13 cellular contexts compared by ENCODE assay signal in the genomic region with DNA sequence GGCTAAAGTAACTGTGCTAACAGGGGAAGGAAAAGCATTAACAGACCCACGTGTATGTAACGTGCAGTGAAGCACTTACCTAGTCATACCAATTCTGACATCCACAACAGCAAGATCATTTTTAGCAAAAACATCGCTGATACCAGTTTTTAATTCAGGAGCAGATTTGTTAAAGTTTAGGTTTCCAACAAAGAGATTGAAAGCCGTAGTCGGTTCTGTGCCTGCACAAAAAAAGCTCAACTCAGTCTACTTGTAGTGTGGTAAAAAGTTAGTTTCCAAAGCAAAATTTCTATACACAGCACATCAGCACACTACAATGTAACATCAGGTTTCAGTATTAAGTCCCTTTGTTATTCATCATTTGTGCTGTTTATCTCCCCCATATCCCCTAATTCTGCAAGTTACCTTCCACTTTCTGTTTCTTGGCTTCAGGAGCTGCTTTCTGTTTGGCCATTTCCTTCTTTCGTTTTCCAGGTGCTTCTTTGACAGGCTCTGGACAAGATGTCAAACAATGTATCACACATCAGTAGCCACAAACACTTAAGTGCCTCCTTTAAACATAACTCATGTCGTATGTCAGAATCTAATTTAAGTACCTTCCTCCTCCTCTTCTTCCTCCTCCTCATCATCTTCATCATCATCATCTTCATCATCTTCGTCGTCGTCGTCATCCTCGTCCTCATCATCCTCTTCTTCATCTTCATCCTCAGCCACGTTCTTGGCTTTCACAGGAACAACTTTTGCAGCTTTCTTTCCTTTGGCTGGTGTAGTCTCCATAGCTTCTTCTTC. TPM values are rescaled to one million over a fixed set of nuclear protein-coding genes. Genes with fewer than 3 reads are reported as not detected.
DNase-seq lines count a peak whose midpoint lies in the region; ATAC-seq and TF ChIP-seq lines count a peak whose summit lies in the region.
"Had no signal": no experiment of that assay in that cellular context is flagged by ENCODE, and none has a peak within 500 bp of the region (broad histone marks: within the 10 kb centered on the region; RNA-seq: fewer than 3 reads in every experiment).

No MANE protein-coding gene starts in this region.

- in situ Hi-C loops in GM23248 (cut with MboI) = no loop called here
- in situ Hi-C loops in GM13976 (cut with MboI; ENCODE audit: low sequenced_read_pairs, unreplicated experiment) = no loop called here

- no TSS peak for BruUV-seq in A673 (replicated peaks; lab: Mats Ljungman, UMichigan)

- H3K9me2 ChIP-seq in GM23248 (ENCODE audit: insufficient read depth) = no peaks in the 10 kb centered on the region

- peak overlapping the region; percentile 32 for H3K4me3 Mint-ChIP-seq in T-helper 1 cell treated with Interleukin-12 subunit alpha and Interleukin-12 subunit beta and Interleukin-4 antibody, amounts not matched to agents 30 μg/mL and 1 μg/mL, for 36 hours
- peak overlapping the region; percentile 48 for H3K4me3 Mint-ChIP-seq in activated T-helper 2 cell treated with anti-CD3 and anti-CD28 coated beads, Interferon-gamma antibody, Interleukin-2, Interleukin-4, amounts not matched to agents 10 μg/mL and 5 μg/mL and 100 μg/mL, durations not matched to agents 14 hours and 24 hours and 36 hours (ENCODE audit: low read depth)
- peak overlapping the region in 4 of 8 donors; percentile 2 to 74 (median 52) for H3K4me3 Mint-ChIP-seq in naive B cell

- no peaks in the 10 kb centered on the region for H3K9me3 Mint-ChIP-seq in T-helper 1 cell treated with Interleukin-12 subunit alpha and Interleukin-12 subunit beta and Interleukin-4 antibody, amounts not matched to agents 30 μg/mL and 1 μg/mL, for 36 hours
- H3K9me3 Mint-ChIP-seq in activated T-helper 2 cell treated with anti-CD3 and anti-CD28 coated beads, Interferon-gamma antibody, Interleukin-2, Interleukin-4, amounts not matched to agents 10 μg/mL and 5 μg/mL and 100 μg/mL, durations not matched to agents 14 hours and 24 hours and 36 hours = no peaks in the 10 kb centered on the region
- H3K9me3 Mint-ChIP-seq in naive B cell = no peaks in the 10 kb centered on the region

- intact Hi-C loops in activated T-helper 2 cell treated with anti-CD3 and anti-CD28 coated beads, Interferon-gamma antibody, Interleukin-2, Interleukin-4, amounts not matched to agents 10 μg/mL and 5 μg/mL and 100 μg/mL, durations not matched to agents 14 hours and 24 hours and 36 hours (cut with micrococcal nuclease) = loop anchor here (5.0 kb wide), 1 partner anchor 322 kb away; the partner anchor contains the start of gene PDE6D
- intact Hi-C loops in A673 (cut with micrococcal nuclease; ENCODE audit: unreplicated experiment) = no loop called here

- H3K27me3 Mint-ChIP-seq in T-helper 1 cell treated with Interleukin-12 subunit alpha and Interleukin-12 subunit beta and Interleukin-4 antibody, amounts not matched to agents 30 μg/mL and 1 μg/mL, for 36 hours (ENCODE audit: low read depth) = no peaks in the 10 kb centered on the region
- no peaks in the 10 kb centered on the region for H3K27me3 Mint-ChIP-seq in activated T-helper 2 cell treated with anti-CD3 and anti-CD28 coated beads, Interferon-gamma antibody, Interleukin-2, Interleukin-4, amounts not matched to agents 10 μg/mL and 5 μg/mL and 100 μg/mL, durations not matched to agents 14 hours and 24 hours and 36 hours (ENCODE audit: low read depth)
- H3K27me3 Mint-ChIP-seq in naive B cell = no peaks in the 10 kb centered on the region

- H3K4me1 ChIP-seq in GM23248 (ENCODE audit: insufficient read depth) (peaks cover 8% of the 10 kb centered on the region; the same call in 1 of the 2 replicates), A673 (ENCODE audit: insufficient read depth, low read length, poor library complexity, severe bottlenecking) (peaks cover 19% of the 10 kb centered on the region), osteoblast (ENCODE audit: insufficient read depth, low read length) (peaks cover 24% of the 10 kb centered on the region)

- 0 out of 2 replicates have a peak overlapping the region, but pooled peaks have one; percentile 4 for H3K9ac ChIP-seq in GM23248

- POLR2A ChIA-PET in A673 (lab: Charles Lee; ENCODE audit: low non-redundant PET) = no interaction called here

- H3K4me3 ChIP-seq in GM23248 (no peak overlapping the region), A673 (ENCODE audit: low read depth, low read length, poor library complexity, severe bottlenecking) (no peak overlapping the region), osteoblast (ENCODE audit: insufficient read depth, low read length) (no peak overlapping the region)
- H3K4me3 ChIP-seq: ascending aorta, lower lobe of right lung, smooth muscle cell had no signal

- peaks cover 73% of the 10 kb centered on the region for H3K36me3 Mint-ChIP-seq in T-helper 1 cell treated with Interleukin-12 subunit alpha and Interleukin-12 subunit beta and Interleukin-4 antibody, amounts not matched to agents 30 μg/mL and 1 μg/mL, for 36 hours (ENCODE audit: low read depth)
- peaks cover 82% of the 10 kb centered on the region for H3K36me3 Mint-ChIP-seq in activated T-helper 2 cell treated with anti-CD3 and anti-CD28 coated beads, Interferon-gamma antibody, Interleukin-2, Interleukin-4, amounts not matched to agents 10 μg/mL and 5 μg/mL and 100 μg/mL, durations not matched to agents 14 hours and 24 hours and 36 hours (ENCODE audit: low read depth)
- peaks cover 51 to 53% of the 10 kb centered on the region in 2 donors for H3K36me3 Mint-ChIP-seq in naive B cell

- H3K4me2 ChIP-seq in GM23248 (ENCODE audit: unreplicated experiment) (no peak overlapping the region), osteoblast (ENCODE audit: insufficient read depth, low read length) (no peak overlapping the region)
- H3K4me2 ChIP-seq: smooth muscle cell had no signal

- no peak for TF ChIP-seq CTCF in A673 (conservative IDR thresholded peaks at IDR 0.05; ENCODE audit: low read depth, low read length)
- no peak for TF ChIP-seq CTCF in osteoblast (IDR thresholded peaks at IDR 0.05; ENCODE audit: extremely low read depth, low read depth, low read length)
- TF ChIP-seq CTCF in GM13976 (IDR thresholded peaks at IDR 0.05; ENCODE audit: borderline replicate concordance, control extremely low read depth, extremely low read depth, insufficient read depth, missing control alignments) = no peak

- H3K27ac ChIP-seq in GM23248 = no peak overlapping the region
- H3K27ac ChIP-seq in A673 (ENCODE audit: low read depth, low read length, poor library complexity, severe bottlenecking) = no peak overlapping the region
- no peak overlapping the region for H3K27ac ChIP-seq in osteoblast (ENCODE audit: low read depth, low read length)
- H3K27ac ChIP-seq: ascending aorta, lower lobe of right lung had no signal

- peaks cover 76% of the 10 kb centered on the region for H3K79me2 ChIP-seq in GM23248 (ENCODE audit: insufficient read depth)
- H3K79me2 ChIP-seq in osteoblast (ENCODE audit: insufficient read depth, low read length) = peaks cover 63% of the 10 kb centered on the region

- H3K9me3 ChIP-seq in GM23248 (ENCODE audit: low read depth) (no peaks in the 10 kb centered on the region), A673 (ENCODE audit: low read depth, low read length, poor library complexity, severe bottlenecking) (no peaks in the 10 kb centered on the region), osteoblast (ENCODE audit: low read depth, low read length) (no peaks in the 10 kb centered on the region)
- H3K9me3 ChIP-seq: ascending aorta, lower lobe of right lung had no signal

- DNase-seq in T-helper 1 cell = no peak
- DNase-seq in GM23248 = no peak
- no peak for DNase-seq in activated T-helper 2 cell treated with anti-CD3 and anti-CD28 coated beads, Interferon-gamma antibody, Interleukin-2, Interleukin-4, amounts not matched to agents 10 μg/mL and 5 μg/mL and 100 μg/mL, durations not matched to agents 14 hours and 24 hours and 36 hours (ENCODE audit: low spot score)
- DNase-seq in naive B cell = no peak
- DNase-seq in A673 (ENCODE audit: low spot score) = no peak
- DNase-seq in osteoblast (ENCODE audit: insufficient read length, low spot score, missing footprints) = no peak
- no peak for DNase-seq in GM13976 (ENCODE audit: low spot score)
- DNase-seq: foreskin fibroblast, T-helper 9 cell had no signal

- no peaks in the 10 kb centered on the region for H3K27me3 ChIP-seq in GM23248 (replicated peaks; ENCODE audit: insufficient read depth)
- H3K27me3 ChIP-seq in A673 (replicated peaks; ENCODE audit: insufficient read depth, low read depth, low read length, poor library complexity) = no peaks in the 10 kb centered on the region
- no peaks in the 10 kb centered on the region for H3K27me3 ChIP-seq in osteoblast (ENCODE audit: insufficient read depth, low read length)
- H3K27me3 ChIP-seq: ascending aorta had no signal

- H3K4me1 Mint-ChIP-seq in T-helper 1 cell treated with Interleukin-12 subunit alpha and Interleukin-12 subunit beta and Interleukin-4 antibody, amounts not matched to agents 30 μg/mL and 1 μg/mL, for 36 hours (ENCODE audit: low read depth) = peaks cover 41% of the 10 kb centered on the region
- H3K4me1 Mint-ChIP-seq in activated T-helper 2 cell treated with anti-CD3 and anti-CD28 coated beads, Interferon-gamma antibody, Interleukin-2, Interleukin-4, amounts not matched to agents 10 μg/mL and 5 μg/mL and 100 μg/mL, durations not matched to agents 14 hours and 24 hours and 36 hours (ENCODE audit: low read depth) = peaks cover 41% of the 10 kb centered on the region
- H3K4me1 Mint-ChIP-seq in naive B cell = peaks cover 42 to 45% (median 43%) of the 10 kb centered on the region in 3 donors

- CTCF ChIA-PET in A673 (lab: Charles Lee) = no interaction called here

- H3F3A ChIP-seq in GM23248 (ENCODE audit: insufficient read depth) = peaks cover 59% of the 10 kb centered on the region

- WGBS in GM23248 (ENCODE audit: low coverage in 1 of 2, low lambda C conversion rate in 2 of 2, missing lambda C conversion rate in 2 of 2), 2 experiments = 80 to 85% methylated on average over 13 of the region's 13 CpGs

- ATAC-seq in naive B cell (ENCODE audit: low read depth in 2 of 2) = no peak
- ATAC-seq: lower lobe of right lung had no signal

- H4K20me1 ChIP-seq in GM23248 (ENCODE audit: insufficient read depth) (no peaks in the 10 kb centered on the region; the same call in 1 of the 2 replicates), osteoblast (ENCODE audit: insufficient read depth, low read length) (peaks cover 51% of the 10 kb centered on the region)

- H2AFZ ChIP-seq in GM23248 = no peak overlapping the region
- no peak overlapping the region for H2AFZ ChIP-seq in osteoblast (ENCODE audit: low read length)

- H3K27ac Mint-ChIP-seq in T-helper 1 cell treated with Interleukin-12 subunit alpha and Interleukin-12 subunit beta and Interleukin-4 antibody, amounts not matched to agents 30 μg/mL and 1 μg/mL, for 36 hours = peak overlapping the region; percentile 61
- peak overlapping the region; percentile 35 for H3K27ac Mint-ChIP-seq in activated T-helper 2 cell treated with anti-CD3 and anti-CD28 coated beads, Interferon-gamma antibody, Interleukin-2, Interleukin-4, amounts not matched to agents 10 μg/mL and 5 μg/mL and 100 μg/mL, durations not matched to agents 14 hours and 24 hours and 36 hours
- H3K27ac Mint-ChIP-seq in naive B cell = peak overlapping the region in 4 of 6 donors; percentile 54 to 93 (median 79)

- H3K36me3 ChIP-seq in GM23248 (ENCODE audit: low read depth) (peaks cover 80% of the 10 kb centered on the region), A673 (ENCODE audit: insufficient read depth, low read length, poor library complexity, severe bottlenecking) (peaks cover 80% of the 10 kb centered on the region), osteoblast (ENCODE audit: insufficient read depth, low read length) (peaks cover 81% of the 10 kb centered on the region)

RNA-seq across cellular contexts. Expression of gene NCL, which starts 4.0 kb away (rescaled TPM):
- total RNA-seq in GM23248 (2014; rRNA removed; shearing (Covaris generic)) = 113 and 147 TPM in 2 replicates
- polyA plus RNA-seq in GM23248 (2016; fragmentation: Nextera tagmentation; extraction: Ambion mirVana) (412 and 430 TPM in 2 replicates), naive B cell (ENCODE audit: low read depth in 6 of 6) (100 to 1,000 TPM; 176 to 589 (median 428) TPM)
- 1,292 and 1,329 TPM in 2 replicates for total RNA-seq in activated T-helper 2 cell treated with anti-CD3 and anti-CD28 coated beads, Interferon-gamma antibody, Interleukin-2, Interleukin-4, amounts not matched to agents 10 μg/mL and 5 μg/mL and 100 μg/mL, durations not matched to agents 14 hours and 24 hours and 36 hours
- total RNA-seq in A673 (2021) (1,186 and 1,328 TPM in 2 replicates), osteoblast (92.6 and 100 TPM in 2 replicates)
